ENCODE assay signal across 9 cellular contexts in genomic region chr12:124920353-124920935, GRCh38. TPM values are rescaled to one million over a fixed set of nuclear protein-coding genes. Genes with fewer than 3 reads are reported as not detected.
A peak's percentile ranks its signal among the peaks of the same experiment; 100 is the strongest.
DNase-seq lines count a peak whose midpoint lies in the region; ATAC-seq and TF ChIP-seq lines count a peak whose summit lies in the region.
"Had no signal": no experiment of that assay in that cellular context is flagged by ENCODE, and none has a peak within 500 bp of the region (broad histone marks: within the 10 kb centered on the region; RNA-seq: fewer than 3 reads in every experiment).

No MANE protein-coding gene starts in this region.

- H3K36me3 ChIP-seq in A673 (ENCODE audit: insufficient read depth, low read length, poor library complexity, severe bottlenecking), result no peaks in the 10 kb centered on the region

- BruUV-seq in A673 (replicated peaks; lab: Mats Ljungman, UMichigan), result no TSS peak

- H3K4me3 Mint-ChIP-seq in chondrocyte (ENCODE audit: unreplicated experiment) (no peak overlapping the region), natural killer cell (peak overlapping the region; percentile 85)

- H3K9me3 Mint-ChIP-seq in chondrocyte (ENCODE audit: low read depth), result no peaks in the 10 kb centered on the region
- H3K9me3 Mint-ChIP-seq in natural killer cell, result no peaks in the 10 kb centered on the region

- H3K36me3 Mint-ChIP-seq in chondrocyte (ENCODE audit: low read depth) (no peaks in the 10 kb centered on the region), natural killer cell (no peaks in the 10 kb centered on the region)

- no peak for ATAC-seq in natural killer cell
- ATAC-seq in HG02852 (IDR thresholded peaks at IDR 0.05; ENCODE audit: unreplicated experiment), result no peak

- peaks cover 81% of the 10 kb centered on the region for H3K4me1 Mint-ChIP-seq in chondrocyte (ENCODE audit: low read depth)
- peaks cover 58 to 63% of the 10 kb centered on the region in 2 donors for H3K4me1 Mint-ChIP-seq in natural killer cell

- DNase-seq in A673 (ENCODE audit: low spot score), result no peak
- no peak for DNase-seq in Jurkat, Clone E6-1 (ENCODE audit: low read depth, low spot score)
- no peak for DNase-seq in chondrocyte (ENCODE audit: low spot score)
- no peak for DNase-seq in natural killer cell
- DNase-seq in pons (ENCODE audit: low spot score), result no peak
- DNase-seq in COR-L47 (lab: John Stamatoyannopoulos, UW), result no peak
- DNase-seq in effector CD8-positive, alpha-beta T cell (lab: John Stamatoyannopoulos, UW), result no peak
- DNase-seq: NCI-H1694 treated with DMSO at 0.1 percent for 48 hours had no signal

- peak overlapping the region; percentile 66 for H3K27ac ChIP-seq in A673 (ENCODE audit: low read depth, low read length, poor library complexity, severe bottlenecking)

- H3K27me3 Mint-ChIP-seq in chondrocyte (ENCODE audit: low read depth) (no peaks in the 10 kb centered on the region), natural killer cell (ENCODE audit: low read depth in 2 of 2) (no peaks in the 10 kb centered on the region)

- H3K4me1 ChIP-seq in A673 (ENCODE audit: insufficient read depth, low read length, poor library complexity, severe bottlenecking), result peaks cover 38% of the 10 kb centered on the region

- CTCF ChIA-PET in A673 (lab: Charles Lee), result interaction anchor here (1.1 kb wide), 1 partner anchor 14 kb away, joined by 3 read pairs; no protein-coding TSS in a partner anchor

- H3K9me3 ChIP-seq in A673 (ENCODE audit: low read depth, low read length, poor library complexity, severe bottlenecking), result no peaks in the 10 kb centered on the region

- POLR2A ChIA-PET in A673 (lab: Charles Lee; ENCODE audit: low non-redundant PET), result interaction anchor here (0.6 kb wide), 1 partner anchor 8 kb away, joined by 6 read pairs; no protein-coding TSS in a partner anchor

- H3K27ac Mint-ChIP-seq in chondrocyte (ENCODE audit: unreplicated experiment) (peak overlapping the region; percentile 70), natural killer cell (peak overlapping the region; percentile 100)

- TF ChIP-seq CTCF in A673 (conservative IDR thresholded peaks at IDR 0.05; ENCODE audit: low read depth, low read length) (no peak), chondrocyte (IDR thresholded peaks at IDR 0.05) (no peak), natural killer cell (IDR thresholded peaks at IDR 0.05) (no peak)

- no peak overlapping the region for H3K4me3 ChIP-seq in A673 (ENCODE audit: low read depth, low read length, poor library complexity, severe bottlenecking)
- H3K4me3 ChIP-seq in Jurkat, Clone E6-1 (ENCODE audit: low read length), result peak overlapping the region; percentile 66

- intact Hi-C loops in A673 (cut with micrococcal nuclease; ENCODE audit: unreplicated experiment) (no loop called here), natural killer cell (cut with micrococcal nuclease) (no loop called here)

- no peaks in the 10 kb centered on the region for H3K27me3 ChIP-seq in A673 (replicated peaks; ENCODE audit: insufficient read depth, low read depth, low read length, poor library complexity)

RNA-seq across cellular contexts. Expression of gene UBC, which starts 6.0 kb away (rescaled TPM):
- total RNA-seq in A673 (2021), result 965 and 1,053 TPM in 2 replicates
- 1,177 TPM for polyA plus RNA-seq in Jurkat, Clone E6-1 (2012; ENCODE audit: insufficient read depth, insufficient read length)
- total RNA-seq in chondrocyte, result 987 to 1,235 TPM (median 1,212 TPM) in 3 replicates
- total RNA-seq in natural killer cell, result 1,000 to 10,000 TPM; 1,276 to 1,737 (median 1,334) TPM

RNA-seq across cellular contexts. Expression of gene SCARB1, which starts 56.8 kb away (rescaled TPM):
- total RNA-seq in A673 (2021), result 61.5 and 74.6 TPM in 2 replicates
- polyA plus RNA-seq in Jurkat, Clone E6-1 (2012; ENCODE audit: insufficient read depth, insufficient read length), result 33.0 TPM
- 20.1 to 30.0 TPM (median 20.4 TPM) in 3 replicates for total RNA-seq in chondrocyte
- 1 to 10 TPM; 1.1 to 2.7 (median 1.3) TPM for total RNA-seq in natural killer cell
